In the genomic region with DNA sequence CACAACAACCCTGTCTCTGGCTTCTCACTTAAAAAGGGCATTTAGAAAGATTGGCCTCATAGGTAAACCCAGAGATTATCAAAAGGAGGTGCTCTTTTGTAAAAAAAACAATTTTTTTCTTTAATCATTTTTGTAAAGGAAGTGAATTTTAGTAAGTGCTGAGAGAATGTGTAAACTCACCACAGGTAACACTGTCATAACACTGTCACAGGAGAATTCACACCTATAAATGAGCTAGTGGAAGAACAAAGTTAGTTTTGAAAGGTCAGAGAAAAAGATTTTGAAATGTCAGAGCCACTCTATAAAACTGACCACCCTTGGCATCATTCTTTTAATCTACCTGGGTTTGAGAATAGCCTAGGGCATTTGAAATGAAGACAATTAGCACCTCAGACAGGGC, we compare ENCODE assay signal across 24 cellular contexts. TPM values are rescaled to one million over a fixed set of nuclear protein-coding genes. Genes with fewer than 3 reads are reported as not detected.
DNase-seq lines count a peak whose midpoint lies in the region; ATAC-seq, FAIRE-seq and TF ChIP-seq lines count a peak whose summit lies in the region.
"Had no signal": no experiment of that assay in that cellular context is flagged by ENCODE, and none has a peak within 500 bp of the region (broad histone marks: within the 10 kb centered on the region; RNA-seq: fewer than 3 reads in every experiment).

No MANE protein-coding gene starts in this region.

- CTCF ChIA-PET in CD8-positive, alpha-beta T cell (lab: Charles Lee): no interaction called here
- CTCF ChIA-PET in H1 (lab: Charles Lee; ENCODE audit: partially characterized antibody): no interaction called here

- intact Hi-C loops in CD8-positive, alpha-beta T cell (cut with DNase I, micrococcal nuclease): loop anchor here in 1 of 2 experiments (5.0 kb wide), 3 partner anchors 39 to 381 kb away; a partner anchor contains a TSS
- intact Hi-C loops in activated T-helper 1 cell treated with anti-CD3 and anti-CD28 coated beads, Interleukin-12 subunit alpha, Interleukin-12 subunit beta, Interleukin-2, Interleukin-4 antibody, amounts not matched to agents 30 ng/mL and 10 ng/mL and 1 ng/mL, durations not matched to agents 14 hours and 24 hours and 36 hours (cut with micrococcal nuclease): loop anchor here (2.0 to 10.0 kb wide), 2 partner anchors 16 to 478 kb away; a partner anchor contains a TSS
- intact Hi-C loops in heart left ventricle (cut with DNase I): no loop called here

- H3K4me2 ChIP-seq in H1 (ENCODE audit: insufficient read depth in 1 of 2, low read depth in 2 of 2, low read length in 2 of 2) (no peak overlapping the region), GM23248 (ENCODE audit: unreplicated experiment) (no peak overlapping the region)
- H3K4me2 ChIP-seq: SK-N-SH had no signal

- H3K4me3 Mint-ChIP-seq in CD4-positive, CD25-positive, alpha-beta regulatory T cell: peak overlapping the region; percentile 46 to 92 (median 76)
- peak overlapping the region; percentile 18 for H3K4me3 Mint-ChIP-seq in CD8-positive, alpha-beta T cell
- peak overlapping the region; percentile 22 for H3K4me3 Mint-ChIP-seq in activated T-helper 1 cell treated with anti-CD3 and anti-CD28 coated beads, Interleukin-12 subunit alpha, Interleukin-12 subunit beta, Interleukin-2, Interleukin-4 antibody, amounts not matched to agents 30 ng/mL and 10 ng/mL and 1 ng/mL, durations not matched to agents 14 hours and 24 hours and 36 hours
- H3K4me3 Mint-ChIP-seq: HFFc6; stimulated activated naive B cell treated with anti-CD40 and anti-IgM and Interleukin-4, amounts not matched to agents 10 μg/mL and 1 μg/mL and 100 μg/mL, for 72 hours had no signal

- TF ChIP-seq POLR2A in H1 (IDR thresholded peaks at IDR 0.05; ENCODE audit: control extremely low read depth in 1 of 2, low read depth in 2 of 2, low read length in 2 of 2) (no peak), heart left ventricle (IDR thresholded peaks at IDR 0.05) (no peak)

- H3K79me2 ChIP-seq in H1 (ENCODE audit: control insufficient read depth in 1 of 2, insufficient read depth in 2 of 2, low read length in 2 of 2) (no peaks in the 10 kb centered on the region), GM23248 (ENCODE audit: insufficient read depth) (no peaks in the 10 kb centered on the region)

- no peak for TF ChIP-seq RAD21 in H1 (IDR thresholded peaks at IDR 0.05 in 1 of 2, conservative IDR thresholded peaks at IDR 0.05 in 1 of 2; ENCODE audit: low read depth in 2 of 2, low read length in 2 of 2)

- peak in 2 of 3 donors; percentile 12 to 23 for DNase-seq in CD4-positive, CD25-positive, alpha-beta regulatory T cell
- DNase-seq in CD8-positive, alpha-beta T cell: no peak
- DNase-seq in activated T-helper 1 cell treated with anti-CD3 and anti-CD28 coated beads, Interleukin-12 subunit alpha, Interleukin-12 subunit beta, Interleukin-2, Interleukin-4 antibody, amounts not matched to agents 30 ng/mL and 10 ng/mL and 1 ng/mL, durations not matched to agents 14 hours and 24 hours and 36 hours (ENCODE audit: low spot score): no peak
- DNase-seq in H1 (ENCODE audit: low read depth in 1 of 2, low spot score in 2 of 2) (no peak), heart left ventricle (no peak), GM23248 (no peak)
- DNase-seq: activated CD8-positive, alpha-beta memory T cell treated with anti-CD3 and anti-CD28 coated beads, Interleukin-2, amount 50 U/mL, for 4 hours; brain microvascular endothelial cell; colonic mucosa; COR-L47; DMS79 treated with DMSO at 0.1 percent for 48 hours; HFFc6; KG1; NCI-H2171; SK-N-SH; stimulated activated CD4-positive, alpha-beta T cell treated with anti-CD3 and anti-CD28 coated beads, Interleukin-1b, Interleukin-23, amount 100 ng/mL, for 48 hours; stimulated activated naive B cell treated with anti-CD40 and anti-IgM and Interleukin-4, amounts not matched to agents 10 μg/mL and 1 μg/mL and 100 μg/mL, for 72 hours had no signal

- H2BK20ac ChIP-seq in H1 (ENCODE audit: low read length): no peak overlapping the region

- H3K36me3 Mint-ChIP-seq in CD4-positive, CD25-positive, alpha-beta regulatory T cell: no peaks in the 10 kb centered on the region
- peaks cover 5% of the 10 kb centered on the region for H3K36me3 Mint-ChIP-seq in CD8-positive, alpha-beta T cell
- H3K36me3 Mint-ChIP-seq in activated T-helper 1 cell treated with anti-CD3 and anti-CD28 coated beads, Interleukin-12 subunit alpha, Interleukin-12 subunit beta, Interleukin-2, Interleukin-4 antibody, amounts not matched to agents 30 ng/mL and 10 ng/mL and 1 ng/mL, durations not matched to agents 14 hours and 24 hours and 36 hours (ENCODE audit: low read depth): peaks cover 3% of the 10 kb centered on the region
- H3K36me3 Mint-ChIP-seq: stimulated activated naive B cell treated with anti-CD40 and anti-IgM and Interleukin-4, amounts not matched to agents 10 μg/mL and 1 μg/mL and 100 μg/mL, for 72 hours had no signal

- no peak overlapping the region for H3K4ac ChIP-seq in H1 (replicated peaks; ENCODE audit: insufficient read length, low read depth, low read length)

- no peak for TF ChIP-seq CTCF in CD8-positive, alpha-beta T cell (IDR thresholded peaks at IDR 0.05)
- TF ChIP-seq CTCF in H1 (IDR thresholded peaks at IDR 0.05; ENCODE audit: control extremely low read depth in 1 of 3, insufficient read depth in 1 of 3, low read depth in 1 of 3, low read length in 3 of 3): no peak
- TF ChIP-seq CTCF in heart left ventricle (IDR thresholded peaks at IDR 0.05): no peak

- no peaks in the 10 kb centered on the region for H3K36me3 ChIP-seq in CD4-positive, CD25-positive, alpha-beta regulatory T cell (ENCODE audit: control insufficient read depth, insufficient read depth, low read length)
- H3K36me3 ChIP-seq in CD8-positive, alpha-beta T cell (ENCODE audit: insufficient read depth, low read length): no peaks in the 10 kb centered on the region
- no peaks in the 10 kb centered on the region for H3K36me3 ChIP-seq in H1 (ENCODE audit: control insufficient read depth in 2 of 4, insufficient read depth in 4 of 4, low read length in 3 of 4)
- no peaks in the 10 kb centered on the region for H3K36me3 ChIP-seq in heart left ventricle
- H3K36me3 ChIP-seq in GM23248 (ENCODE audit: low read depth): no peaks in the 10 kb centered on the region
- H3K36me3 ChIP-seq: brain microvascular endothelial cell, colonic mucosa had no signal

- no peak overlapping the region for H3K23ac ChIP-seq in H1 (ENCODE audit: insufficient read length)

- no peaks in the 10 kb centered on the region for H3F3A ChIP-seq in GM23248 (ENCODE audit: insufficient read depth)

- peak overlapping the region; percentile 79 for H3K4me3 ChIP-seq in CD4-positive, CD25-positive, alpha-beta regulatory T cell (ENCODE audit: low read depth, low read length)
- H3K4me3 ChIP-seq in CD8-positive, alpha-beta T cell (ENCODE audit: low read depth, low read length): no peak overlapping the region
- H3K4me3 ChIP-seq in H1 (ENCODE audit: extremely low read depth in 1 of 4, insufficient read depth in 2 of 4, low read depth in 3 of 4, low read length in 4 of 4) (no peak overlapping the region), heart left ventricle (no peak overlapping the region), GM23248 (no peak overlapping the region)
- H3K4me3 ChIP-seq: colonic mucosa, skin epidermis had no signal

- peaks cover 8 to 52% (median 33%) of the 10 kb centered on the region in 4 donors for H3K4me1 Mint-ChIP-seq in CD4-positive, CD25-positive, alpha-beta regulatory T cell
- peaks cover 59% of the 10 kb centered on the region for H3K4me1 Mint-ChIP-seq in CD8-positive, alpha-beta T cell (ENCODE audit: low read depth)
- H3K4me1 Mint-ChIP-seq in activated T-helper 1 cell treated with anti-CD3 and anti-CD28 coated beads, Interleukin-12 subunit alpha, Interleukin-12 subunit beta, Interleukin-2, Interleukin-4 antibody, amounts not matched to agents 30 ng/mL and 10 ng/mL and 1 ng/mL, durations not matched to agents 14 hours and 24 hours and 36 hours (ENCODE audit: low read depth): peaks cover 56% of the 10 kb centered on the region

- H2BK12ac ChIP-seq in H1 (ENCODE audit: low read depth, low read length): no peak overlapping the region

- no peaks in the 10 kb centered on the region for H3K23me2 ChIP-seq in H1 (ENCODE audit: low read depth, low read length)

- H4K5ac ChIP-seq in H1 (ENCODE audit: insufficient read length, low read depth, low read length): no peak overlapping the region

- no peak overlapping the region for H2BK120ac ChIP-seq in H1 (replicated peaks; ENCODE audit: low read depth, low read length)

- no peaks in the 10 kb centered on the region for H3K79me1 ChIP-seq in H1 (ENCODE audit: low read depth, low read length)

- no peak for TF ChIP-seq EP300 in H1 (IDR thresholded peaks at IDR 0.05; ENCODE audit: borderline replicate concordance in 1 of 2, low read depth in 2 of 2, low read length in 2 of 2)

- ATAC-seq in CD4-positive, CD25-positive, alpha-beta regulatory T cell (ENCODE audit: low read depth in 2 of 2): peak in 1 of 2 donors; percentile 15
- peak; percentile 32 for ATAC-seq in CD8-positive, alpha-beta T cell
- ATAC-seq in heart left ventricle: no peak
- ATAC-seq in GM18511 (IDR thresholded peaks at IDR 0.05; ENCODE audit: unreplicated experiment): no peak
- ATAC-seq: stimulated activated naive B cell treated with anti-CD40 and anti-IgM and Interleukin-4, amounts not matched to agents 10 μg/mL and 1 μg/mL and 100 μg/mL, for 72 hours had no signal

- no peak overlapping the region for H3K14ac ChIP-seq in H1 (ENCODE audit: insufficient read length)

- H2AFZ ChIP-seq in H1 (ENCODE audit: low read length): no peak overlapping the region
- no peak overlapping the region for H2AFZ ChIP-seq in GM23248

- no peaks in the 10 kb centered on the region for H3K27me3 Mint-ChIP-seq in CD4-positive, CD25-positive, alpha-beta regulatory T cell
- no peaks in the 10 kb centered on the region for H3K27me3 Mint-ChIP-seq in CD8-positive, alpha-beta T cell (ENCODE audit: low read depth)
- H3K27me3 Mint-ChIP-seq in activated T-helper 1 cell treated with anti-CD3 and anti-CD28 coated beads, Interleukin-12 subunit alpha, Interleukin-12 subunit beta, Interleukin-2, Interleukin-4 antibody, amounts not matched to agents 30 ng/mL and 10 ng/mL and 1 ng/mL, durations not matched to agents 14 hours and 24 hours and 36 hours (ENCODE audit: insufficient read depth): no peaks in the 10 kb centered on the region
- H3K27me3 Mint-ChIP-seq: stimulated activated naive B cell treated with anti-CD40 and anti-IgM and Interleukin-4, amounts not matched to agents 10 μg/mL and 1 μg/mL and 100 μg/mL, for 72 hours had no signal

- H2BK15ac ChIP-seq in H1 (ENCODE audit: low read length): no peak overlapping the region

- FAIRE-seq in H1 (lab: Jason Lieb, UNC): peak; percentile 39

- H3K9me3 ChIP-seq in CD4-positive, CD25-positive, alpha-beta regulatory T cell (ENCODE audit: control insufficient read depth in 2 of 2, low read length in 2 of 2): no peaks in the 10 kb centered on the region
- no peaks in the 10 kb centered on the region for H3K9me3 ChIP-seq in CD8-positive, alpha-beta T cell (ENCODE audit: low read length)
- H3K9me3 ChIP-seq in H1 (ENCODE audit: insufficient read depth in 2 of 2, low read depth in 1 of 2, low read length in 1 of 2) (no peaks in the 10 kb centered on the region), heart left ventricle (no peaks in the 10 kb centered on the region), GM23248 (ENCODE audit: low read depth) (no peaks in the 10 kb centered on the region)
- H3K9me3 ChIP-seq: colonic mucosa, SK-N-SH had no signal

- no peak overlapping the region for H3K18ac ChIP-seq in H1 (ENCODE audit: extremely low read depth, low read length)

- H3K9me2 ChIP-seq in GM23248 (ENCODE audit: insufficient read depth): no peaks in the 10 kb centered on the region
- H3K9me2 ChIP-seq: SK-N-SH had no signal

- H2BK5ac ChIP-seq in H1 (ENCODE audit: low read depth, low read length): no peak overlapping the region

- H4K20me1 ChIP-seq in H1 (replicated peaks in 1 of 2; ENCODE audit: control insufficient read depth in 1 of 2, insufficient read depth in 2 of 2, low read length in 2 of 2): no peaks in the 10 kb centered on the region
- no peaks in the 10 kb centered on the region for H4K20me1 ChIP-seq in GM23248 (ENCODE audit: insufficient read depth)

- peaks cover 34% of the 10 kb centered on the region for H3K4me1 ChIP-seq in CD4-positive, CD25-positive, alpha-beta regulatory T cell (ENCODE audit: control insufficient read depth, insufficient read depth, low read length, poor library complexity, severe bottlenecking)
- peaks cover 64% of the 10 kb centered on the region for H3K4me1 ChIP-seq in CD8-positive, alpha-beta T cell (ENCODE audit: insufficient read depth, low read length)
- H3K4me1 ChIP-seq in H1 (replicated peaks in 1 of 4; ENCODE audit: control insufficient read depth in 3 of 4, insufficient read depth in 4 of 4, low read length in 3 of 4): no peaks in the 10 kb centered on the region
- H3K4me1 ChIP-seq in heart left ventricle: no peaks in the 10 kb centered on the region
- no peaks in the 10 kb centered on the region for H3K4me1 ChIP-seq in GM23248 (ENCODE audit: insufficient read depth)
- H3K4me1 ChIP-seq: colonic mucosa had no signal

- H3K27ac ChIP-seq in CD4-positive, CD25-positive, alpha-beta regulatory T cell (ENCODE audit: insufficient read depth, low read length, poor library complexity, severe bottlenecking): peak overlapping the region; percentile 74
- peak overlapping the region; percentile 41 for H3K27ac ChIP-seq in CD8-positive, alpha-beta T cell (ENCODE audit: low read depth, low read length)
- H3K27ac ChIP-seq in H1 (ENCODE audit: low read depth, low read length) (no peak overlapping the region), heart left ventricle (no peak overlapping the region), GM23248 (no peak overlapping the region)
- H3K27ac ChIP-seq: brain microvascular endothelial cell, colonic mucosa, RWPE1 had no signal

- H2AK5ac ChIP-seq in H1 (ENCODE audit: low read depth, low read length): no peak overlapping the region

- H3K9ac ChIP-seq in H1 (replicated peaks in 1 of 4; ENCODE audit: extremely low read depth in 1 of 4, low read depth in 3 of 4, low read length in 3 of 4): no peak overlapping the region
- H3K9ac ChIP-seq in GM23248: no peak overlapping the region
- H3K9ac ChIP-seq: SK-N-SH had no signal

- H4K91ac ChIP-seq in H1 (replicated peaks; ENCODE audit: insufficient read length, low read length): no peak overlapping the region

- H4K8ac ChIP-seq in H1 (ENCODE audit: extremely low read depth, insufficient read depth, low read length): no peak overlapping the region

- no peaks in the 10 kb centered on the region for H3K27me3 ChIP-seq in CD4-positive, CD25-positive, alpha-beta regulatory T cell (ENCODE audit: control insufficient read depth, insufficient read depth, low read length)
- no peaks in the 10 kb centered on the region for H3K27me3 ChIP-seq in CD8-positive, alpha-beta T cell (ENCODE audit: insufficient read depth, low read length)
- no peaks in the 10 kb centered on the region for H3K27me3 ChIP-seq in H1 (replicated peaks in 1 of 4; ENCODE audit: control insufficient read depth in 3 of 4, extremely low read depth in 1 of 4, insufficient read depth in 3 of 4, low read length in 3 of 4)
- peaks cover 0 to under 1% (median 0%) of the 10 kb centered on the region in 9 donors for H3K27me3 ChIP-seq in heart left ventricle
- H3K27me3 ChIP-seq in GM23248 (replicated peaks; ENCODE audit: insufficient read depth): no peaks in the 10 kb centered on the region
- H3K27me3 ChIP-seq: brain microvascular endothelial cell, colonic mucosa had no signal

- no peaks in the 10 kb centered on the region for H3K9me3 Mint-ChIP-seq in CD4-positive, CD25-positive, alpha-beta regulatory T cell
- H3K9me3 Mint-ChIP-seq in CD8-positive, alpha-beta T cell: no peaks in the 10 kb centered on the region
- no peaks in the 10 kb centered on the region for H3K9me3 Mint-ChIP-seq in activated T-helper 1 cell treated with anti-CD3 and anti-CD28 coated beads, Interleukin-12 subunit alpha, Interleukin-12 subunit beta, Interleukin-2, Interleukin-4 antibody, amounts not matched to agents 30 ng/mL and 10 ng/mL and 1 ng/mL, durations not matched to agents 14 hours and 24 hours and 36 hours
- H3K9me3 Mint-ChIP-seq: HFFc6; stimulated activated naive B cell treated with anti-CD40 and anti-IgM and Interleukin-4, amounts not matched to agents 10 μg/mL and 1 μg/mL and 100 μg/mL, for 72 hours had no signal

- in situ Hi-C loops in GM23248 (cut with MboI): no loop called here

- H3K27ac Mint-ChIP-seq in CD4-positive, CD25-positive, alpha-beta regulatory T cell: peak overlapping the region; percentile 83 to 92 (median 89)
- H3K27ac Mint-ChIP-seq in CD8-positive, alpha-beta T cell: peak overlapping the region; percentile 93
- H3K27ac Mint-ChIP-seq in activated T-helper 1 cell treated with anti-CD3 and anti-CD28 coated beads, Interleukin-12 subunit alpha, Interleukin-12 subunit beta, Interleukin-2, Interleukin-4 antibody, amounts not matched to agents 30 ng/mL and 10 ng/mL and 1 ng/mL, durations not matched to agents 14 hours and 24 hours and 36 hours: peak overlapping the region; percentile 87
- H3K27ac Mint-ChIP-seq: HFFc6; stimulated activated naive B cell treated with anti-CD40 and anti-IgM and Interleukin-4, amounts not matched to agents 10 μg/mL and 1 μg/mL and 100 μg/mL, for 72 hours had no signal

- no peak overlapping the region for H3K56ac ChIP-seq in H1 (replicated peaks; ENCODE audit: insufficient read length, low read depth, low read length)

- POLR2A ChIA-PET in CD8-positive, alpha-beta T cell (lab: Charles Lee): no interaction called here
- POLR2A ChIA-PET in H1 (lab: Charles Lee; ENCODE audit: partially characterized antibody): no interaction called here

RNA-seq across cellular contexts. Expression of a gene that starts 3.3 kb away (rescaled TPM):
- 42.7 TPM for total RNA-seq in CD4-positive, CD25-positive, alpha-beta regulatory T cell
- polyA plus RNA-seq in CD4-positive, CD25-positive, alpha-beta regulatory T cell: 100 to 1,000 TPM in 1 of 4 donors, 10 to 100 TPM in 3; 69.1 to 128 (median 77.3) TPM
- 10 to 100 TPM; 44.4 to 50.3 TPM for total RNA-seq in CD8-positive, alpha-beta T cell
- 50.4 and 56.3 TPM in 2 replicates for total RNA-seq in activated T-helper 1 cell treated with anti-CD3 and anti-CD28 coated beads, Interleukin-12 subunit alpha, Interleukin-12 subunit beta, Interleukin-2, Interleukin-4 antibody, amounts not matched to agents 30 ng/mL and 10 ng/mL and 1 ng/mL, durations not matched to agents 14 hours and 24 hours and 36 hours
- not detected in 2 replicates for total RNA-seq in H1 (2021; fragmentation: NEBNext Ultra II Directional; extraction: Animal tissue kit (Norgen Biotek cat#: 25700))
- polyA plus RNA-seq in H1 (2011; rRNA removed) (not detected in 2 replicates), heart left ventricle (under 1 TPM in 1 of 2 donors, not detected in 1; 0.04 TPM), GM23248 (2016; fragmentation: Nextera tagmentation; extraction: Ambion mirVana) (not detected in 2 replicates)
- not detected for polyA plus RNA-seq in H1 (2011; cell fraction: cytosol; rRNA removed)
- 0.06 TPM for polyA plus RNA-seq in H1 (2011; cell fraction: nucleus; rRNA removed)
- 0.08 TPM in 1 of 4 replicates, not detected in the others for polyA plus RNA-seq in H1 (2012, experiment 1 of 2)
- polyA plus RNA-seq in H1 (2012, experiment 2 of 2): not detected
- 0.04 TPM for polyA plus RNA-seq in H1 (2013, experiment 1 of 2)
- 0.06 TPM for polyA plus RNA-seq in H1 (2013, experiment 2 of 2)
- polyA minus RNA-seq in H1 (2011; rRNA and poly(A)+ RNA removed): not detected in 2 replicates
- not detected for polyA minus RNA-seq in H1 (2011; cell fraction: cytosol; rRNA and poly(A)+ RNA removed)
- not detected for polyA minus RNA-seq in H1 (2011; cell fraction: nucleus; rRNA and poly(A)+ RNA removed)
- total RNA-seq in heart left ventricle: 1 to 10 TPM in 1 of 9 donors, under 1 TPM in 2, not detected in 6; 0.20 to 3.4 (median 0.63) TPM
- not detected in 2 replicates for total RNA-seq in GM23248 (2014; rRNA removed; shearing (Covaris generic))
- total RNA-seq: glomerular endothelial cell, HFFc6, HT1080, lung microvascular endothelial cell had no signal
- polyA plus RNA-seq: SK-N-SH had no signal

RNA-seq across cellular contexts. Expression of a gene that starts 10.6 kb away (rescaled TPM):
- total RNA-seq in CD4-positive, CD25-positive, alpha-beta regulatory T cell: not detected
- not detected for polyA plus RNA-seq in CD4-positive, CD25-positive, alpha-beta regulatory T cell
- not detected for total RNA-seq in CD8-positive, alpha-beta T cell
- 0.05 TPM in 1 of 2 replicates, not detected in the other for total RNA-seq in activated T-helper 1 cell treated with anti-CD3 and anti-CD28 coated beads, Interleukin-12 subunit alpha, Interleukin-12 subunit beta, Interleukin-2, Interleukin-4 antibody, amounts not matched to agents 30 ng/mL and 10 ng/mL and 1 ng/mL, durations not matched to agents 14 hours and 24 hours and 36 hours
- total RNA-seq in H1 (2021; fragmentation: NEBNext Ultra II Directional; extraction: Animal tissue kit (Norgen Biotek cat#: 25700)): 0.07 TPM in 1 of 2 replicates, not detected in the other
- polyA plus RNA-seq in H1 (2011; rRNA removed) (0.03 TPM in 2 replicates), heart left ventricle (not detected), GM23248 (2016; fragmentation: Nextera tagmentation; extraction: Ambion mirVana) (0.11 TPM in 1 of 2 replicates, not detected in the other)
- 0.03 TPM for polyA plus RNA-seq in H1 (2011; cell fraction: cytosol; rRNA removed)
- 0.04 TPM for polyA plus RNA-seq in H1 (2011; cell fraction: nucleus; rRNA removed)
- polyA plus RNA-seq in H1 (2012, experiment 1 of 2): not detected in 4 replicates
- polyA plus RNA-seq in H1 (2012, experiment 2 of 2): not detected
- polyA plus RNA-seq in H1 (2013, experiment 1 of 2): 0.04 TPM
- polyA plus RNA-seq in H1 (2013, experiment 2 of 2): 0.02 TPM
- not detected in 2 replicates for polyA minus RNA-seq in H1 (2011; rRNA and poly(A)+ RNA removed)
- polyA minus RNA-seq in H1 (2011; cell fraction: cytosol; rRNA and poly(A)+ RNA removed): not detected
- not detected for polyA minus RNA-seq in H1 (2011; cell fraction: nucleus; rRNA and poly(A)+ RNA removed)
- total RNA-seq in heart left ventricle: not detected
- total RNA-seq in GM23248 (2014; rRNA removed; shearing (Covaris generic)): not detected in 2 replicates
- total RNA-seq: colonic mucosa, glomerular endothelial cell, HFFc6, lung microvascular endothelial cell had no signal
- polyA plus RNA-seq: adipose tissue, SK-N-SH had no signal

Comparison
In these comparisons a context has a peak if more than half of its experiments do, and no peak if none do; other contexts are left out.
1. DNase-seq: peak in CD4-positive, CD25-positive, alpha-beta regulatory T cell (2 of 3); none in CD8-positive, alpha-beta T cell (0 of 7), activated T-helper 1 cell treated with anti-CD3 and anti-CD28 coated beads, Interleukin-12 subunit alpha, Interleukin-12 subunit beta, Interleukin-2, Interleukin-4 antibody, amounts not matched to agents 30 ng/mL and 10 ng/mL and 1 ng/mL, durations not matched to agents 14 hours and 24 hours and 36 hours (single experiment), H1 (0 of 2), heart left ventricle (0 of 5) and GM23248 (single experiment).
2. H3K27ac ChIP-seq: peak in CD4-positive, CD25-positive, alpha-beta regulatory T cell (single experiment) and CD8-positive, alpha-beta T cell (single experiment); none in H1 (single experiment), heart left ventricle (0 of 12) and GM23248 (single experiment).
3. H3K4me3 Mint-ChIP-seq: peak in every context shown above with its lines; median percentile 76 in CD4-positive, CD25-positive, alpha-beta regulatory T cell; 22 in activated T-helper 1 cell treated with anti-CD3 and anti-CD28 coated beads, Interleukin-12 subunit alpha, Interleukin-12 subunit beta, Interleukin-2, Interleukin-4 antibody, amounts not matched to agents 30 ng/mL and 10 ng/mL and 1 ng/mL, durations not matched to agents 14 hours and 24 hours and 36 hours; 18 in CD8-positive, alpha-beta T cell.
4. RNA of a gene that starts 3.3 kb away (total RNA-seq): 50.4 to 56.3 TPM in activated T-helper 1 cell treated with anti-CD3 and anti-CD28 coated beads, Interleukin-12 subunit alpha, Interleukin-12 subunit beta, Interleukin-2, Interleukin-4 antibody, amounts not matched to agents 30 ng/mL and 10 ng/mL and 1 ng/mL, durations not matched to agents 14 hours and 24 hours and 36 hours, 44.4 to 50.3 TPM in CD8-positive, alpha-beta T cell and 42.7 TPM in CD4-positive, CD25-positive, alpha-beta regulatory T cell (single experiment); not detected in H1, 0.20 to 3.4 TPM in heart left ventricle and not detected in GM23248; every median in the first group is over 10 times any median in the second.
5. Peak in every context shown above with its lines, with median percentiles within 50 percentile points of each other: H3K27ac Mint-ChIP-seq.